ENCODE assay signal across 8 cellular contexts in the genomic region with DNA sequence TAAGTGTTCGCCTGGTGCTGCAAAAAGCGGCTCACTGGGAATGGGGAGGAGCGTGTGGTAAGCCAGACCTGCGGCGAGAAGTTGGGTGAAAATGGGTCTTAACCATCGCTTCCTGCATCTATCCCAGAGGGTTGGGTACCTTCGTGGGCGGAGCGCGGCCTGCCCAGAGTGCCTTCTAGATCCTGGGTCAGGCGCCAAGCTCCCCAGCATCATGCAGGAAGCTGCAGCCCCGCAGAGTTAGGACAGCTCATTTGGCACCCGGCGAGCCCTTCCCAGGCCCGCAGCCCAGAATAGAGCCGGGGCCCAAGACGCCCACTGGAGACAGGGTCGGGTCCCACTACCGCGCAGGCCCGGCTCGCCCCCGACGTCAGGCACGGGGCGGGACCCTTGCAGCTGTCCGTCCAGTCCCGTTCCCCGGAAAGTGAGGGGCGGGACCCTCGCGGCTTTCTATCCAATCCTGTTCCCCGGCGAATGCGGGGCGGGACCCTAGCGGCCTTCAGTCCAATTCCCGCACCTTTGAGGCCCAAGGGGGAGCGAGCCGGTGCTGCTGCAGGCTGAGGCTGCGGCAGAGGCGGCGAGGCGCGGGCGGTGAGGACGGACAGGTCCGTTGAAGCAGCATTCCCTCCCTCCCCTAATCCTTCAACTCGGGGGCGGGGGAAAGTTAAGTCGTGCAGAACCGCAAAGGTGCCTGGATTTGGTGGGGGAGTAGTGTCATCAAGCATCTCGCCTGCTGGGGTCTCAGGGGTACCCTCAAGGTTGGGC. TPM values are rescaled to one million over a fixed set of nuclear protein-coding genes. Genes with fewer than 3 reads are reported as not detected.
A peak's percentile ranks its signal among the peaks of the same experiment; 100 is the strongest.
DNase-seq lines count a peak whose midpoint lies in the region; ATAC-seq and TF ChIP-seq lines count a peak whose summit lies in the region.

A gene with protein sequence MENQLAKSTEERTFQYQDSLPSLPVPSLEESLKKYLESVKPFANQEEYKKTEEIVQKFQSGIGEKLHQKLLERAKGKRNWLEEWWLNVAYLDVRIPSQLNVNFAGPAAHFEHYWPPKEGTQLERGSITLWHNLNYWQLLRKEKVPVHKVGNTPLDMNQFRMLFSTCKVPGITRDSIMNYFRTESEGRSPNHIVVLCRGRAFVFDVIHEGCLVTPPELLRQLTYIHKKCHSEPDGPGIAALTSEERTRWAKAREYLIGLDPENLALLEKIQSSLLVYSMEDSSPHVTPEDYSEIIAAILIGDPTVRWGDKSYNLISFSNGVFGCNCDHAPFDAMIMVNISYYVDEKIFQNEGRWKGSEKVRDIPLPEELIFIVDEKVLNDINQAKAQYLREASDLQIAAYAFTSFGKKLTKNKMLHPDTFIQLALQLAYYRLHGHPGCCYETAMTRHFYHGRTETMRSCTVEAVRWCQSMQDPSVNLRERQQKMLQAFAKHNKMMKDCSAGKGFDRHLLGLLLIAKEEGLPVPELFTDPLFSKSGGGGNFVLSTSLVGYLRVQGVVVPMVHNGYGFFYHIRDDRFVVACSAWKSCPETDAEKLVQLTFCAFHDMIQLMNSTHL (plus strand): TSS at position 499 of the 762 bp plus-strand sequence. CDS start 3,405 bp downstream, outside the sequence.

- TF ChIP-seq EP300 in Ishikawa (IDR thresholded peaks at IDR 0.05; ENCODE audit: borderline replicate concordance), result no peak

- peak within 1 kb of the TSS; percentile 62 for H3K9ac ChIP-seq in muscle layer of colon (ENCODE audit: low read length)

- peaks cover 12% of the 10 kb centered on the region for H3K36me3 Mint-ChIP-seq in activated T-cell treated with anti-CD3 and anti-CD28 coated beads, Interleukin-2, amount 50 U/mL, for 4 hours (ENCODE audit: insufficient read depth)

- H3K9me3 ChIP-seq in muscle layer of colon (ENCODE audit: low read length), result no peaks in the 10 kb centered on the region

- H3K27ac ChIP-seq in muscle layer of colon (ENCODE audit: low read depth, low read length), result peak within 1 kb of the TSS; percentile 85

- H3K4me1 Mint-ChIP-seq in activated T-cell treated with anti-CD3 and anti-CD28 coated beads, Interleukin-2, amount 50 U/mL, for 4 hours (ENCODE audit: low read depth), result peaks cover 38% of the 10 kb centered on the region

- no peak for TF ChIP-seq RAD21 in Ishikawa (IDR thresholded peaks at IDR 0.05; ENCODE audit: low read depth)

- no peaks in the 10 kb centered on the region for H3K27me3 Mint-ChIP-seq in activated T-cell treated with anti-CD3 and anti-CD28 coated beads, Interleukin-2, amount 50 U/mL, for 4 hours (ENCODE audit: low read depth)

- DNase-seq in DMS153 treated with DMSO at 0.1 percent for 48 hours (lab: John Stamatoyannopoulos, UW; ENCODE audit: unreplicated experiment) (peak; percentile 93), OCI-M2 (lab: John Stamatoyannopoulos, UW; ENCODE audit: unreplicated experiment) (peak; percentile 54)
- peak; percentile 87 for DNase-seq in activated T-cell treated with anti-CD3 and anti-CD28 coated beads, Interleukin-2, amount 50 U/mL, for 4 hours
- peak; percentile 85 for DNase-seq in stimulated activated CD8-positive, alpha-beta memory T cell treated with anti-CD3 and anti-CD28 coated beads, Interleukin-7, amount 100 ng/mL, for 1 hour (ENCODE audit: low read depth in 2 of 2)

- H3K27me3 ChIP-seq in muscle layer of colon (ENCODE audit: control insufficient read depth in 1 of 2, insufficient read depth in 2 of 2, low read length in 2 of 2), result no peaks in the 10 kb centered on the region

- H3K4me3 ChIP-seq in muscle layer of colon (ENCODE audit: low read depth in 1 of 2, low read length in 2 of 2), result peak within 1 kb of the TSS; percentile 86 to 90

- H3K36me3 ChIP-seq in muscle layer of colon (ENCODE audit: insufficient read depth, low read length), result peaks cover 26% of the 10 kb centered on the region

- H3K4me3 Mint-ChIP-seq in activated T-cell treated with anti-CD3 and anti-CD28 coated beads, Interleukin-2, amount 50 U/mL, for 4 hours, result peak within 1 kb of the TSS; percentile 97

- peak; percentile 98 for ATAC-seq in GM21576 (IDR thresholded peaks at IDR 0.05; ENCODE audit: unreplicated experiment)
- ATAC-seq in activated T-cell treated with anti-CD3 and anti-CD28 coated beads, Interleukin-2, amount 50 U/mL, for 4 hours, result peak; percentile 99
- ATAC-seq in esophagus mucosa, result peak; percentile 99

- no peaks in the 10 kb centered on the region for H3K9me3 Mint-ChIP-seq in activated T-cell treated with anti-CD3 and anti-CD28 coated beads, Interleukin-2, amount 50 U/mL, for 4 hours

- peaks cover 16% of the 10 kb centered on the region for H3K4me1 ChIP-seq in muscle layer of colon (ENCODE audit: insufficient read depth, low read length)

TF ChIP-seq in Ishikawa, 13 proteins besides CTCF, POLR2A, EP300 and RAD21:
- peak; percentile 67; the same call in 1 of the 2 replicates for TF ChIP-seq TAF1 (IDR thresholded peaks at IDR 0.05; ENCODE audit: low read depth)
- no peak for TF ChIP-seq FOXM1 (IDR thresholded peaks at IDR 0.05; ENCODE audit: borderline replicate concordance, low read depth)
- TF ChIP-seq ZBTB7A (IDR thresholded peaks at IDR 0.05; ENCODE audit: low read depth), result peak; percentile 47; the same call in 1 of the 2 replicates
- TF ChIP-seq YY1 (IDR thresholded peaks at IDR 0.05; ENCODE audit: low read depth), result peak; percentile 21; the same call in 1 of the 2 replicates
- TF ChIP-seq, protein P1, sequence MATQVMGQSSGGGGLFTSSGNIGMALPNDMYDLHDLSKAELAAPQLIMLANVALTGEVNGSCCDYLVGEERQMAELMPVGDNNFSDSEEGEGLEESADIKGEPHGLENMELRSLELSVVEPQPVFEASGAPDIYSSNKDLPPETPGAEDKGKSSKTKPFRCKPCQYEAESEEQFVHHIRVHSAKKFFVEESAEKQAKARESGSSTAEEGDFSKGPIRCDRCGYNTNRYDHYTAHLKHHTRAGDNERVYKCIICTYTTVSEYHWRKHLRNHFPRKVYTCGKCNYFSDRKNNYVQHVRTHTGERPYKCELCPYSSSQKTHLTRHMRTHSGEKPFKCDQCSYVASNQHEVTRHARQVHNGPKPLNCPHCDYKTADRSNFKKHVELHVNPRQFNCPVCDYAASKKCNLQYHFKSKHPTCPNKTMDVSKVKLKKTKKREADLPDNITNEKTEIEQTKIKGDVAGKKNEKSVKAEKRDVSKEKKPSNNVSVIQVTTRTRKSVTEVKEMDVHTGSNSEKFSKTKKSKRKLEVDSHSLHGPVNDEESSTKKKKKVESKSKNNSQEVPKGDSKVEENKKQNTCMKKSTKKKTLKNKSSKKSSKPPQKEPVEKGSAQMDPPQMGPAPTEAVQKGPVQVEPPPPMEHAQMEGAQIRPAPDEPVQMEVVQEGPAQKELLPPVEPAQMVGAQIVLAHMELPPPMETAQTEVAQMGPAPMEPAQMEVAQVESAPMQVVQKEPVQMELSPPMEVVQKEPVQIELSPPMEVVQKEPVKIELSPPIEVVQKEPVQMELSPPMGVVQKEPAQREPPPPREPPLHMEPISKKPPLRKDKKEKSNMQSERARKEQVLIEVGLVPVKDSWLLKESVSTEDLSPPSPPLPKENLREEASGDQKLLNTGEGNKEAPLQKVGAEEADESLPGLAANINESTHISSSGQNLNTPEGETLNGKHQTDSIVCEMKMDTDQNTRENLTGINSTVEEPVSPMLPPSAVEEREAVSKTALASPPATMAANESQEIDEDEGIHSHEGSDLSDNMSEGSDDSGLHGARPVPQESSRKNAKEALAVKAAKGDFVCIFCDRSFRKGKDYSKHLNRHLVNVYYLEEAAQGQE (IDR thresholded peaks at IDR 0.05; ENCODE audit: low read depth), result no peak
- TF ChIP-seq TEAD4 (IDR thresholded peaks at IDR 0.05), result no peak
- 0 out of 2 replicates have a peak, but pooled peaks have one; percentile 37 for TF ChIP-seq TCF12 (IDR thresholded peaks at IDR 0.05; ENCODE audit: low read depth)
- TF ChIP-seq CEBPB (IDR thresholded peaks at IDR 0.05), result no peak
- 0 out of 2 replicates have a peak, but pooled peaks have one; percentile 46 for TF ChIP-seq CREB1 (IDR thresholded peaks at IDR 0.05; ENCODE audit: low read depth)
- no peak for TF ChIP-seq EGR1 (IDR thresholded peaks at IDR 0.05)
- peak; percentile 84 for TF ChIP-seq MAX (IDR thresholded peaks at IDR 0.05)
- no peak for TF ChIP-seq NFIC (IDR thresholded peaks at IDR 0.05)
- TF ChIP-seq, protein P2, sequence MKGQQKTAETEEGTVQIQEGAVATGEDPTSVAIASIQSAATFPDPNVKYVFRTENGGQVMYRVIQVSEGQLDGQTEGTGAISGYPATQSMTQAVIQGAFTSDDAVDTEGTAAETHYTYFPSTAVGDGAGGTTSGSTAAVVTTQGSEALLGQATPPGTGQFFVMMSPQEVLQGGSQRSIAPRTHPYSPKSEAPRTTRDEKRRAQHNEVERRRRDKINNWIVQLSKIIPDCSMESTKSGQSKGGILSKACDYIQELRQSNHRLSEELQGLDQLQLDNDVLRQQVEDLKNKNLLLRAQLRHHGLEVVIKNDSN (IDR thresholded peaks at IDR 0.05), result no peak

RNA-seq across cellular contexts. Expression of the gene that starts here (rescaled TPM):
- total RNA-seq in activated T-cell treated with anti-CD3 and anti-CD28 coated beads, Interleukin-2, amount 50 U/mL, for 4 hours, result 1 to 10 TPM; 4.9 to 6.8 (median 5.4) TPM
- 18.1 TPM for total RNA-seq in esophagus mucosa

Comparison
In these comparisons a context has a peak if more than half of its experiments do, and no peak if none do; other contexts are left out.
1. Peak in every context shown above with its lines: DNase-seq, ATAC-seq, H3K4me3 ChIP-seq and H3K27ac ChIP-seq.